In the genomic region with DNA sequence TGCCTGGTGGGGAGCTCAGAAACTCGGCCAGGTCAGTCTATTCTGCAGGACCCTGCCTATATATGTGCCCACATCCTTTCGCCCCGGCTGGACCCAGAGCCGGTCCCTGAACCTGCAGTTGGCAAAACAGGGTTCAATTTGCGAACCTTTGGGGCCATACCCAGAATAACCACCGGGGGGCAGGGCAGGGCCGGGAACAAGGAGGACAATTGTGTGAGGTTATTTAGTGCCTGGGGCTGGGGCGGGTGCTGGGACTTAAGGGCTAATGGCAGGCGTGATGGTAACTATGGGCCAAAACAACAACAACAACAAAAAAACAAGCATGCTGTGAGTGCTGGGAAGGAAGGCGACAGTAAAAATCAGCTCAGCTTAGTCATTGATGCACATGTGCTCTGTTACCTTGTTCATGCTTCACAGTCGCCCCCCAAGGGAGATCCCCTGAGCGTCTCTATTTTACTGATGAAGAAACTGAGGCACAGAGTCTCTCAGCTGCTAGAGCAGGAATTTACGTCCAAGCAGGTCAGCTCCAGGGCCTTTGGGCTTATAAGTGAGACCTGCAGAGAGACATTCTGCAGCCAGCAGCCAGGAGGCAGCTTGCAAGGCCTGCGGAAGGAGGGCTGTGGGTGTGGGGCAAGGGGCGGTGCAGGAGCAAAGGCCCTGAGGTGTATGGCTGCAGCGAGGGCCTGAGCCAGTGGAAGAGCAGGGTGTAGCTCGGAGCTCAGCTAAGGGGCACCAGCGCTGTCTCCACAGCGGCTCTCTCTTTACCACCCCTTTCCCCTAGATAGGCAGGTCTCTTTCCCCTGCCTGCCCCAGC, we compare ENCODE assay signal across 9 cellular contexts.
A peak's percentile ranks its signal among the peaks of the same experiment; 100 is the strongest.
DNase-seq lines count a peak whose midpoint lies in the region; ATAC-seq and TF ChIP-seq lines count a peak whose summit lies in the region.
"Had no signal": no experiment of that assay in that cellular context is flagged by ENCODE, and none has a peak within 500 bp of the region (broad histone marks: within the 10 kb centered on the region; RNA-seq: fewer than 3 reads in every experiment).

No MANE protein-coding gene starts in this region.

- H3K27me3 ChIP-seq in mesenchymal stem cell (ENCODE audit: control insufficient read depth in 1 of 2, insufficient read depth in 1 of 2, low read length in 2 of 2) = peaks cover 18 to 23% of the 10 kb centered on the region in 2 experiments

- no peak overlapping the region for H3K18ac ChIP-seq in mesenchymal stem cell (ENCODE audit: low read depth in 1 of 2, low read length in 2 of 2)

- H3K9me3 Mint-ChIP-seq in effector memory CD8-positive, alpha-beta T cell = no peaks in the 10 kb centered on the region

- WGBS in mesenchymal stem cell = 47% methylated on average over 13 of the region's 19 CpGs

- H2BK5ac ChIP-seq in mesenchymal stem cell (ENCODE audit: low read depth, low read length, poor library complexity, severe bottlenecking) = no peak overlapping the region

- peaks cover 8 to 17% of the 10 kb centered on the region in 2 donors for H3K27me3 Mint-ChIP-seq in effector memory CD8-positive, alpha-beta T cell

- H3K4me3 Mint-ChIP-seq in effector memory CD8-positive, alpha-beta T cell = no peak overlapping the region

- H3K36me3 ChIP-seq in mesenchymal stem cell (ENCODE audit: control insufficient read depth in 1 of 2, insufficient read depth in 2 of 2, low read depth in 1 of 2, low read length in 2 of 2) = peaks cover 8 to 21% of the 10 kb centered on the region in 2 experiments

- H3K4me3 ChIP-seq in mesenchymal stem cell (ENCODE audit: insufficient read depth in 1 of 2, low read depth in 1 of 2, low read length in 2 of 2) = no peak overlapping the region
- H3K4me3 ChIP-seq: skin epidermis had no signal

- no peaks in the 10 kb centered on the region for H3K79me1 ChIP-seq in mesenchymal stem cell (replicated peaks; ENCODE audit: low read length, poor library complexity, severe bottlenecking)

- H2AFZ ChIP-seq in mesenchymal stem cell (ENCODE audit: low read depth, low read length) = no peak overlapping the region

- no peak overlapping the region for H2BK12ac ChIP-seq in mesenchymal stem cell (ENCODE audit: low read length in 2 of 2)

- H3K27ac Mint-ChIP-seq in effector memory CD8-positive, alpha-beta T cell = peak overlapping the region in 1 of 2 donors; percentile 31

- peaks cover 4 to 5% of the 10 kb centered on the region in 2 donors for H3K4me1 Mint-ChIP-seq in effector memory CD8-positive, alpha-beta T cell (ENCODE audit: low read depth in 2 of 2)

- peaks cover 10% of the 10 kb centered on the region for H3K36me3 Mint-ChIP-seq in effector memory CD8-positive, alpha-beta T cell (ENCODE audit: insufficient read depth)

- H3K27ac ChIP-seq in mesenchymal stem cell (ENCODE audit: low read length, poor library complexity, severe bottlenecking) = no peak overlapping the region
- H3K27ac ChIP-seq: skin epidermis had no signal

- no peak overlapping the region for H3K4me2 ChIP-seq in mesenchymal stem cell (ENCODE audit: low read length, poor library complexity, severe bottlenecking)

- DNase-seq in AG20443 (ENCODE audit: low spot score) (peak; percentile 85), GM20000 (ENCODE audit: low spot score) (peak; percentile 81), NCI-H2196 treated with DMSO at 0.1 percent for 48 hours (lab: John Stamatoyannopoulos, UW; ENCODE audit: unreplicated experiment) (peak; percentile 45), mesenchymal stem cell (peak; percentile 57)
- DNase-seq in activated CD4-positive, alpha-beta T cell treated with anti-CD3 and anti-CD28 coated beads, Interleukin-2, amount 50 U/mL, for 4 hours = peak; percentile 49 to 62
- DNase-seq in effector memory CD8-positive, alpha-beta T cell = peak; percentile 18 to 49 (median 33)
- DNase-seq in stimulated activated CD8-positive, alpha-beta memory T cell treated with anti-CD3 and anti-CD28 coated beads, Interleukin-7, amount 100 ng/mL, for 24 hours (ENCODE audit: low read depth) = peak; percentile 59

- no peaks in the 10 kb centered on the region for H3K4me1 ChIP-seq in mesenchymal stem cell (ENCODE audit: control insufficient read depth, insufficient read depth, low read depth, low read length)

- no peak overlapping the region for H3K14ac ChIP-seq in mesenchymal stem cell (ENCODE audit: low read length in 2 of 2)

- peak; percentile 37 for ATAC-seq in effector memory CD8-positive, alpha-beta T cell (replicated peaks)
- ATAC-seq in GM18519 (IDR thresholded peaks at IDR 0.05; ENCODE audit: low FRiP score, unreplicated experiment) = no peak

- no peak overlapping the region for H3K9ac ChIP-seq in mesenchymal stem cell (ENCODE audit: low read length)

- TF ChIP-seq CTCF in GM20000 (IDR thresholded peaks at IDR 0.05; ENCODE audit: extremely low read depth, missing control alignments) = peak; percentile 85

- no peak overlapping the region for H4K8ac ChIP-seq in mesenchymal stem cell (ENCODE audit: low read length)

- H2BK120ac ChIP-seq in mesenchymal stem cell (ENCODE audit: low read depth, low read length) = no peak overlapping the region

- no peaks in the 10 kb centered on the region for H3K9me3 ChIP-seq in mesenchymal stem cell (ENCODE audit: control insufficient read depth, low read length)

- H3K23ac ChIP-seq in mesenchymal stem cell (ENCODE audit: low read length in 2 of 2) = no peak overlapping the region

- no peak overlapping the region for H3K4ac ChIP-seq in mesenchymal stem cell (ENCODE audit: low read depth in 1 of 2, low read length in 2 of 2)

- no peak overlapping the region for H2AK5ac ChIP-seq in mesenchymal stem cell (ENCODE audit: low read length, severe bottlenecking)

- H2BK15ac ChIP-seq in mesenchymal stem cell (ENCODE audit: low read depth, poor library complexity, severe bottlenecking) = no peak overlapping the region

- no peak overlapping the region for H4K91ac ChIP-seq in mesenchymal stem cell (ENCODE audit: low read length)

Comparison
In these comparisons a context has a peak if more than half of its experiments do, and no peak if none do; other contexts are left out.
1. DNase-seq: peak in every context shown above with its lines; median percentile 85 in AG20443; 81 in GM20000; 59 in stimulated activated CD8-positive, alpha-beta memory T cell treated with anti-CD3 and anti-CD28 coated beads, Interleukin-7, amount 100 ng/mL, for 24 hours; 57 in mesenchymal stem cell; 56 in activated CD4-positive, alpha-beta T cell treated with anti-CD3 and anti-CD28 coated beads, Interleukin-2, amount 50 U/mL, for 4 hours; 45 in NCI-H2196 treated with DMSO at 0.1 percent for 48 hours; 33 in effector memory CD8-positive, alpha-beta T cell.